Comparison of ENCODE assay signal across 1 cellular context in the genomic region with DNA sequence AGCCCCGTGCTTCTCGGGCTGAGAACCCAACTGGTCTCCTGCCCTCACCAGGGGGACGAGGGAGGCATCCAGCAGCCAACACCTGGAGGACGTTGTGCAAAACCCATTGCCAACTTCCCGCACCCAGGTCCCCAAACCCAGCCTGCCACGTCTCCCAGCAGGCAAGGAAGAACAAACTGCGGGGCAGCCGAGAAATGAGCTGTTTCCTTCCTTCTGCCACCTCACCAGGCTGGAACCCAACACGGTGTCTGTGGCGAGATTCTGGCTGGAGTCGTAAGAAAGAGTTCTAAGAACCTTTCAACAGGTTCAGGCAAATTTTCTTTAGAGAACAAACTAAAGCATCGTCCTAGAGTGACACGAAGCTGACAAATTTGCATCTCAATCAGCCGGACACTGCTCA.
A peak's percentile ranks its signal among the peaks of the same experiment; 100 is the strongest.
TF ChIP-seq lines count a peak whose summit lies in the region.

No MANE protein-coding gene starts in this region.

TF ChIP-seq in endothelial cell of umbilical vein, 7 proteins besides CTCF, POLR2A, EP300 and RAD21:
- TF ChIP-seq, protein P1, sequence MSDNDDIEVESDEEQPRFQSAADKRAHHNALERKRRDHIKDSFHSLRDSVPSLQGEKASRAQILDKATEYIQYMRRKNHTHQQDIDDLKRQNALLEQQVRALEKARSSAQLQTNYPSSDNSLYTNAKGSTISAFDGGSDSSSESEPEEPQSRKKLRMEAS (IDR thresholded peaks at IDR 0.05; ENCODE audit: insufficient read depth, insufficient read length) = no peak
- TF ChIP-seq FOS (IDR thresholded peaks at IDR 0.05; ENCODE audit: borderline replicate concordance, insufficient read depth, low read length) = peak; percentile 74
